In the genomic region with DNA sequence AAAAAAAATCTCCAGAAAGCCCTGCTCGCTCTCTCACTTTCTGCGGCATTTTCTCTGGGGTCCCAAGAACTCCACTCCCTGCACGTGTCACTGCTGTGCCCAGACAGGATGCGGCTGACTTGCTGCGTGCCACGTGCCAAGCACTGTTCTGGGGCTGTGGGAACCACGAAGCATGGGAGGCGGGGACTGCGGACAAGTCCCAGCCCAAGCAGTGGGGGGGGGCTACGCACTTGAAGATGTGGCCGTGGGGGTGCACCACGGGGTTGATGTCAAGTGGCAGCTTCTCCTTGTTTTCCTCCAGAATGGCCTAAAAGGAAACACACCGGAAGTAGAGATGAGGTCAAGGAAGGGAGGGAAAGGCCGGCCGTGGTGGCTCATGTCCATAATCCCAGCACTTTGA, we compare ENCODE assay signal across 1 cellular context.
TF ChIP-seq lines count a peak whose summit lies in the region.

No MANE protein-coding gene starts in this region.

TF ChIP-seq in WTC11, 78 proteins besides CTCF, POLR2A, EP300 and RAD21 (continued from another document):
- TF ChIP-seq, protein P1, sequence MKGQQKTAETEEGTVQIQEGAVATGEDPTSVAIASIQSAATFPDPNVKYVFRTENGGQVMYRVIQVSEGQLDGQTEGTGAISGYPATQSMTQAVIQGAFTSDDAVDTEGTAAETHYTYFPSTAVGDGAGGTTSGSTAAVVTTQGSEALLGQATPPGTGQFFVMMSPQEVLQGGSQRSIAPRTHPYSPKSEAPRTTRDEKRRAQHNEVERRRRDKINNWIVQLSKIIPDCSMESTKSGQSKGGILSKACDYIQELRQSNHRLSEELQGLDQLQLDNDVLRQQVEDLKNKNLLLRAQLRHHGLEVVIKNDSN (CRISPR knock-in tag; IDR thresholded peaks at IDR 0.05): no peak
- TF ChIP-seq ZBTB21 (CRISPR knock-in tag; IDR thresholded peaks at IDR 0.05; ENCODE audit: borderline replicate concordance) (no peak), ATF1 (CRISPR knock-in tag; IDR thresholded peaks at IDR 0.05) (no peak), CREM (CRISPR knock-in tag; IDR thresholded peaks at IDR 0.05) (no peak), NFE2L1 (CRISPR knock-in tag; IDR thresholded peaks at IDR 0.05) (no peak), ZNF671 (CRISPR knock-in tag; IDR thresholded peaks at IDR 0.05) (no peak)
- TF ChIP-seq, protein P2, sequence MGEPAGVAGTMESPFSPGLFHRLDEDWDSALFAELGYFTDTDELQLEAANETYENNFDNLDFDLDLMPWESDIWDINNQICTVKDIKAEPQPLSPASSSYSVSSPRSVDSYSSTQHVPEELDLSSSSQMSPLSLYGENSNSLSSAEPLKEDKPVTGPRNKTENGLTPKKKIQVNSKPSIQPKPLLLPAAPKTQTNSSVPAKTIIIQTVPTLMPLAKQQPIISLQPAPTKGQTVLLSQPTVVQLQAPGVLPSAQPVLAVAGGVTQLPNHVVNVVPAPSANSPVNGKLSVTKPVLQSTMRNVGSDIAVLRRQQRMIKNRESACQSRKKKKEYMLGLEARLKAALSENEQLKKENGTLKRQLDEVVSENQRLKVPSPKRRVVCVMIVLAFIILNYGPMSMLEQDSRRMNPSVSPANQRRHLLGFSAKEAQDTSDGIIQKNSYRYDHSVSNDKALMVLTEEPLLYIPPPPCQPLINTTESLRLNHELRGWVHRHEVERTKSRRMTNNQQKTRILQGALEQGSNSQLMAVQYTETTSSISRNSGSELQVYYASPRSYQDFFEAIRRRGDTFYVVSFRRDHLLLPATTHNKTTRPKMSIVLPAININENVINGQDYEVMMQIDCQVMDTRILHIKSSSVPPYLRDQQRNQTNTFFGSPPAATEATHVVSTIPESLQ (CRISPR knock-in tag; IDR thresholded peaks at IDR 0.05): no peak
TF ChIP-seq in WTC11: peak in this region for 0.
